15 cellular contexts compared by ENCODE assay signal in genomic region chr6:42177514-42178364, GRCh38. TPM values are rescaled to one million over a fixed set of nuclear protein-coding genes. Genes with fewer than 3 reads are reported as not detected.
DNase-seq lines count a peak whose midpoint lies in the region; ATAC-seq and TF ChIP-seq lines count a peak whose summit lies in the region.
"Had no signal": no experiment of that assay in that cellular context is flagged by ENCODE, and none has a peak within 500 bp of the region (broad histone marks: within the 10 kb centered on the region; RNA-seq: fewer than 3 reads in every experiment).

No MANE protein-coding gene starts in this region.

- H3K36me3 Mint-ChIP-seq in natural killer cell = no peaks in the 10 kb centered on the region

- no peak overlapping the region for H3K27ac Mint-ChIP-seq in natural killer cell

- peak; percentile 82 for DNase-seq in BE2C
- DNase-seq in ecto neural progenitor cell (ENCODE audit: low spot score) = peak; percentile 86
- no peak for DNase-seq in natural killer cell
- DNase-seq in activated CD4-positive, CD25-positive, alpha-beta regulatory T cell (lab: John Stamatoyannopoulos, UW) = no peak
- DNase-seq in colonic mucosa = no peak
- DNase-seq in EL = no peak
- DNase-seq: NCI-H2171 treated with DMSO at 0.1 percent for 48 hours, occipital lobe had no signal

- H3K79me2 ChIP-seq in OCI-LY1 (ENCODE audit: insufficient read depth, low read length) = no peaks in the 10 kb centered on the region

- ATAC-seq in natural killer cell = peak in 2 of 3 donors; percentile 40 to 53
- no peak for ATAC-seq in GM19463 (IDR thresholded peaks at IDR 0.05; ENCODE audit: unreplicated experiment)
- ATAC-seq: Right ventricle myocardium inferior had no signal

- no peaks in the 10 kb centered on the region for H3F3A ChIP-seq in OCI-LY1 (ENCODE audit: insufficient read depth, low read length)

- H3K27me3 ChIP-seq in BE2C (no peaks in the 10 kb centered on the region), OCI-LY1 (ENCODE audit: insufficient read depth, low read length) (peaks cover 3% of the 10 kb centered on the region; the same call in 1 of the 2 replicates), colonic mucosa (no peaks in the 10 kb centered on the region)
- H3K27me3 ChIP-seq: BLaER1 had no signal

- no peak overlapping the region for H3K9ac ChIP-seq in OCI-LY1 (ENCODE audit: low read length)
- H3K9ac ChIP-seq in colonic mucosa (ENCODE audit: low read depth in 2 of 2, low read length in 2 of 2) = no peak overlapping the region
- H3K9ac ChIP-seq: BLaER1 had no signal

- intact Hi-C loops in natural killer cell (cut with micrococcal nuclease) = no loop called here
- intact Hi-C loops in colonic mucosa (cut with DNase I) = no loop called here

- H3K9me3 ChIP-seq in BE2C = no peaks in the 10 kb centered on the region
- H3K9me3 ChIP-seq in OCI-LY1 (ENCODE audit: low read length) = no peaks in the 10 kb centered on the region
- H3K9me3 ChIP-seq in colonic mucosa = no peaks in the 10 kb centered on the region
- H3K9me3 ChIP-seq: BLaER1, thoracic aorta had no signal

- H3K9me3 Mint-ChIP-seq in natural killer cell = no peaks in the 10 kb centered on the region

- no peaks in the 10 kb centered on the region for H4K20me1 ChIP-seq in OCI-LY1 (ENCODE audit: insufficient read depth, low read length)
- H4K20me1 ChIP-seq: BLaER1 had no signal

- H3K4me2 ChIP-seq in OCI-LY1 (ENCODE audit: low read length) = peak overlapping the region; percentile 53
- H3K4me2 ChIP-seq: BLaER1 had no signal

- H3K4me1 ChIP-seq in BE2C (peaks cover 3% of the 10 kb centered on the region; the same call in 1 of the 2 replicates), OCI-LY1 (ENCODE audit: insufficient read depth, low read length, severe bottlenecking) (peaks cover 6% of the 10 kb centered on the region), colonic mucosa (no peaks in the 10 kb centered on the region)

- TF ChIP-seq CTCF in BE2C (IDR thresholded peaks at IDR 0.05; ENCODE audit: low read depth, low read length) (no peak), OCI-LY1 (IDR thresholded peaks at IDR 0.05; ENCODE audit: low read length) (no peak), natural killer cell (IDR thresholded peaks at IDR 0.05) (no peak), colonic mucosa (IDR thresholded peaks at IDR 0.05) (no peak)

- no peaks in the 10 kb centered on the region for H3K9me2 ChIP-seq in OCI-LY1 (ENCODE audit: low read depth, low read length)

- H3K4me1 Mint-ChIP-seq in natural killer cell = peaks cover 0 to 5% of the 10 kb centered on the region in 2 donors

- H3K4me3 ChIP-seq in BE2C (ENCODE audit: low read depth, low read length) (peak overlapping the region; percentile 63), OCI-LY1 (ENCODE audit: low read depth, low read length, poor library complexity, severe bottlenecking) (peak overlapping the region; percentile 10), colonic mucosa (no peak overlapping the region)
- H3K4me3 ChIP-seq: BLaER1, thoracic aorta had no signal

- H3K4me3 Mint-ChIP-seq in natural killer cell = no peak overlapping the region

- H3K36me3 ChIP-seq in BE2C (no peaks in the 10 kb centered on the region), OCI-LY1 (ENCODE audit: insufficient read depth, low read length) (no peaks in the 10 kb centered on the region), colonic mucosa (no peaks in the 10 kb centered on the region)
- H3K36me3 ChIP-seq: BLaER1, thoracic aorta had no signal

- H3K27ac ChIP-seq in OCI-LY1 (ENCODE audit: low read depth, low read length, poor library complexity, severe bottlenecking) = no peak overlapping the region
- no peak overlapping the region for H3K27ac ChIP-seq in colonic mucosa
- H3K27ac ChIP-seq: BLaER1, epithelial cell of prostate, thoracic aorta, VCaP had no signal

- peaks cover 7 to 9% of the 10 kb centered on the region in 2 donors for H3K27me3 Mint-ChIP-seq in natural killer cell (ENCODE audit: low read depth in 2 of 2)

- H2AFZ ChIP-seq in OCI-LY1 (ENCODE audit: low read length) = no peak overlapping the region

RNA-seq across cellular contexts. Expression of gene GUCA1A, which starts 4.6 kb away (rescaled TPM):
- polyA plus RNA-seq in BE2C (2012; ENCODE audit: insufficient read depth, insufficient read length, low read depth) = 0.56 TPM
- total RNA-seq in natural killer cell = not detected
- total RNA-seq in colonic mucosa = not detected
- total RNA-seq: Right ventricle myocardium inferior, thoracic aorta had no signal

RNA-seq across cellular contexts. Expression of gene GUCA1B, which starts 17.0 kb away (rescaled TPM):
- 8.1 TPM for polyA plus RNA-seq in BE2C (2012; ENCODE audit: insufficient read depth, insufficient read length, low read depth)
- total RNA-seq in natural killer cell (1 to 10 TPM; 1.8 to 2.4 (median 2.0) TPM), colonic mucosa (1 to 10 TPM in 1 of 2 donors, under 1 TPM in 1; 0.80 to 1.4 TPM)
- total RNA-seq: occipital lobe had no signal

RNA-seq across cellular contexts. Expression of gene C6orf132, which starts 35.3 kb away (rescaled TPM):
- 1.8 TPM for polyA plus RNA-seq in BE2C (2012; ENCODE audit: insufficient read depth, insufficient read length, low read depth)
- under 1 TPM; 0.05 to 0.15 (median 0.14) TPM for total RNA-seq in natural killer cell
- total RNA-seq in colonic mucosa = 10 to 100 TPM; 35.1 to 42.3 TPM
- total RNA-seq: occipital lobe had no signal

RNA-seq across cellular contexts. Expression of gene MRPS10, which starts 39.9 kb away (rescaled TPM):
- 52.2 TPM for polyA plus RNA-seq in BE2C (2012; ENCODE audit: insufficient read depth, insufficient read length, low read depth)
- 10 to 100 TPM; 21.8 to 25.4 (median 22.6) TPM for total RNA-seq in natural killer cell
- total RNA-seq in colonic mucosa = 10 to 100 TPM; 32.5 to 33.0 TPM

Comparison
In these comparisons a context has a peak if more than half of its experiments do, and no peak if none do; other contexts are left out.
1. DNase-seq: peak in BE2C (single experiment) and ecto neural progenitor cell (single experiment); none in natural killer cell (single experiment), activated CD4-positive, CD25-positive, alpha-beta regulatory T cell (0 of 4), colonic mucosa (single experiment) and EL (single experiment).
2. RNA of gene C6orf132, which starts 35.3 kb away (total RNA-seq): 35.1 to 42.3 TPM in colonic mucosa; 0.05 to 0.15 TPM in natural killer cell; every median in the first group is over 10 times any median in the second.